ENCODE assay signal across 8 cellular contexts in the genomic region with DNA sequence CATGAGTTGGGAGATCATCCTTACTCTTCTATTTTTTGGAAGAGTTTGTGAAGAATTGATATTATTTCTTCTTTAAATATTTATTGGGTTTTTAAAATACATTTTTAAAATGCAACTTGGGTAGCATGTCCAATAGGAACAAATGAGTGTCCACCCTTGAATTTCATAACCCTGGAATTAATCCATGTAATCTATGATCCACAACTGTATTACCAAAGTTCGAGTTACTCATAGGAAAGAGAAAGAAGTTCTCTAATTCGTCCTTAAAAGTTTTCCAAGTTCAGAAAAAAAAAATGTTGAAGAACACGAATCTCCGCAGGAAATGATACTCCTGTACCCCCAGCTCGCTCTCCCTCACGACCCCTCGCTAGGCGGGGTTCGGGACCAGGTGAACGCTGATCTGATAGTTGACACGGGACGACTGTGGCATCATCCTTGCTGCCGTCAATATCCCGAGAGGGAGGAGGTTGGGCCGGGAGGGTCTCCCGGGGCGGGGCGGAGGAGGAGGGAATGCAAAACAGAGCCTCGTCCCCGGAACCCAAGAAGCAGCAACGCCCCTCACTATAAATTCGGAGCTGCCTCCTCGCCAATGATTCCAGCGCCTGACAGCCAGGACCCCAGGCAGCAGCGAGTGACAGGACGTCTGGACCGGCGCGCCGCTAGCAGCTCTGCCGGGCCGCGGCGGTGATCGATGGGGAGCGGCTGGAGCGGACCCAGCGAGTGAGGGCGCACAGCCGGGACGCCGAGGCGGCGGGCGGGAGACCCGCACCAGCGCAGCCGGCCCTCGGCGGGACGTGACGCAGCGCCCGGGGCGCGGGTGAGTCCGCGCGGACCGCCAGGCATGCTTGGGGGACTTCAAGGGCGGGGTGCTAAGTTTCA. TPM values are rescaled to one million over a fixed set of nuclear protein-coding genes. Genes with fewer than 3 reads are reported as not detected.
DNase-seq lines count a peak whose midpoint lies in the region; TF ChIP-seq lines count a peak whose summit lies in the region.

A gene (plus strand): TSS at position 593 of the 879 bp plus-strand sequence. CDS start 43,133 bp downstream, outside the sequence.

- no peaks in the 10 kb centered on the region for H3K79me1 ChIP-seq in trophoblast cell (ENCODE audit: low read length)

- H3K27ac ChIP-seq in SK-N-MC (no peak within 1 kb of the TSS), cardiac muscle cell (no peak within 1 kb of the TSS), trophoblast cell (ENCODE audit: low read depth, low read length) (no peak within 1 kb of the TSS)

- no peak within 1 kb of the TSS for H2AK5ac ChIP-seq in trophoblast cell (ENCODE audit: low read length)

- H3K4me1 ChIP-seq in cardiac muscle cell (ENCODE audit: low read depth) (no peaks in the 10 kb centered on the region), trophoblast cell (ENCODE audit: control insufficient read depth in 1 of 2, insufficient read depth in 2 of 2, low read length in 2 of 2) (peaks cover 0 to 6% of the 10 kb centered on the region in 2 experiments)

- H3K36me3 ChIP-seq in SK-N-MC (ENCODE audit: insufficient read depth, low read length) (no peaks in the 10 kb centered on the region), cardiac muscle cell (no peaks in the 10 kb centered on the region), trophoblast cell (ENCODE audit: control insufficient read depth in 1 of 2, insufficient read depth in 2 of 2, low read length in 2 of 2) (no peaks in the 10 kb centered on the region)

- H3K14ac ChIP-seq in trophoblast cell (ENCODE audit: low read length): no peak within 1 kb of the TSS

- no peak within 1 kb of the TSS for H4K12ac ChIP-seq in trophoblast cell (ENCODE audit: low read depth, low read length)

- no peak within 1 kb of the TSS for H2BK5ac ChIP-seq in trophoblast cell (ENCODE audit: low read depth, low read length, poor library complexity)

- H3K4me3 ChIP-seq in SK-N-MC: peak within 1 kb of the TSS; percentile 75
- peak within 1 kb of the TSS; percentile 38 for H3K4me3 ChIP-seq in cardiac muscle cell
- peak within 1 kb of the TSS; percentile 62 for H3K4me3 ChIP-seq in trophoblast cell (ENCODE audit: low read depth, low read length)

- no peak within 1 kb of the TSS for H3K23ac ChIP-seq in trophoblast cell (ENCODE audit: low read length)

- H3K9ac ChIP-seq in SK-N-MC (ENCODE audit: insufficient read length) (peak within 1 kb of the TSS; percentile 4), trophoblast cell (ENCODE audit: low read length) (no peak within 1 kb of the TSS)

- H3K27me3 ChIP-seq in cardiac muscle cell (peaks cover 62% of the 10 kb centered on the region), trophoblast cell (ENCODE audit: insufficient read depth, low read length) (peaks cover 8% of the 10 kb centered on the region)

- no peak within 1 kb of the TSS for H3K27ac Mint-ChIP-seq in T-helper 2 cell treated with Interferon-gamma antibody and Interleukin-4, amounts not matched to agents 5 μg/mL and 100 μg/mL, for 36 hours

- H4K91ac ChIP-seq in trophoblast cell (ENCODE audit: low read depth, low read length): no peak within 1 kb of the TSS

- H2BK12ac ChIP-seq in trophoblast cell (ENCODE audit: low read length): no peak within 1 kb of the TSS

- no peaks in the 10 kb centered on the region for H3K36me3 Mint-ChIP-seq in T-helper 2 cell treated with Interferon-gamma antibody and Interleukin-4, amounts not matched to agents 5 μg/mL and 100 μg/mL, for 36 hours (ENCODE audit: low read depth)

- TF ChIP-seq CTCF in cardiac muscle cell (IDR thresholded peaks at IDR 0.05; ENCODE audit: low read depth, low read length): no peak

- DNase-seq in DMS114 treated with DMSO at 0.1 percent for 48 hours (lab: John Stamatoyannopoulos, UW; ENCODE audit: unreplicated experiment) (peak; percentile 6), SK-N-MC (ENCODE audit: low read depth, low spot score) (no peak), cardiac muscle cell (ENCODE audit: low read depth in 1 of 2, low spot score in 1 of 2) (peak; percentile 50 to 67), trophoblast cell (peak; percentile 16 to 69), NCI-H2081 (lab: John Stamatoyannopoulos, UW) (no peak), SIG-M5 (lab: John Stamatoyannopoulos, UW) (no peak)
- DNase-seq in activated CD8-positive, alpha-beta memory T cell treated with anti-CD3 and anti-CD28 coated beads, Interleukin-2, amount 50 U/mL, for 48 hours: no peak
- DNase-seq in T-helper 2 cell treated with Interferon-gamma antibody and Interleukin-4, amounts not matched to agents 5 μg/mL and 100 μg/mL, for 36 hours (ENCODE audit: low spot score): no peak

- H3K9me3 ChIP-seq in SK-N-MC (ENCODE audit: low read depth, low read length): no peaks in the 10 kb centered on the region
- no peaks in the 10 kb centered on the region for H3K9me3 ChIP-seq in cardiac muscle cell (ENCODE audit: low read depth)
- H3K9me3 ChIP-seq in trophoblast cell (ENCODE audit: insufficient read depth, low read depth, low read length): no peaks in the 10 kb centered on the region

- H4K8ac ChIP-seq in trophoblast cell (ENCODE audit: low read depth, low read length): no peak within 1 kb of the TSS

- no peak within 1 kb of the TSS for H3K4ac ChIP-seq in trophoblast cell (ENCODE audit: low read depth, low read length)

- no CpG with 5 or more reads among the region's 61 CpGs for WGBS in trophoblast cell (ENCODE audit: extremely low coverage, insufficient coverage, insufficient read length)

- no peaks in the 10 kb centered on the region for H3K4me1 Mint-ChIP-seq in T-helper 2 cell treated with Interferon-gamma antibody and Interleukin-4, amounts not matched to agents 5 μg/mL and 100 μg/mL, for 36 hours (ENCODE audit: low read depth)

- H3K4me2 ChIP-seq in trophoblast cell (ENCODE audit: low read length): peak within 1 kb of the TSS; percentile 77

- peaks cover 22% of the 10 kb centered on the region for H3K27me3 Mint-ChIP-seq in T-helper 2 cell treated with Interferon-gamma antibody and Interleukin-4, amounts not matched to agents 5 μg/mL and 100 μg/mL, for 36 hours (ENCODE audit: low read depth)

- no peak within 1 kb of the TSS for H3K4me3 Mint-ChIP-seq in T-helper 2 cell treated with Interferon-gamma antibody and Interleukin-4, amounts not matched to agents 5 μg/mL and 100 μg/mL, for 36 hours

- H2AFZ ChIP-seq in trophoblast cell (ENCODE audit: insufficient read depth, low read length, poor library complexity): no peak within 1 kb of the TSS

- no peaks in the 10 kb centered on the region for H3K9me3 Mint-ChIP-seq in T-helper 2 cell treated with Interferon-gamma antibody and Interleukin-4, amounts not matched to agents 5 μg/mL and 100 μg/mL, for 36 hours

- no peak within 1 kb of the TSS for H3K18ac ChIP-seq in trophoblast cell (ENCODE audit: low read length)

- H2BK120ac ChIP-seq in trophoblast cell (ENCODE audit: insufficient read depth, low read length, poor library complexity): no peak within 1 kb of the TSS

- H3K79me2 ChIP-seq in trophoblast cell (ENCODE audit: control insufficient read depth, insufficient read depth, low read length, poor library complexity): no peaks in the 10 kb centered on the region

RNA-seq across cellular contexts. Expression of the gene that starts here (rescaled TPM):
- not detected in 2 replicates for total RNA-seq in cardiac muscle cell
- polyA plus RNA-seq in cardiac muscle cell: not detected in 2 replicates
- polyA plus RNA-seq in trophoblast cell (2013): 0.01 TPM in 1 of 2 replicates, not detected in the other

Comparison
In these comparisons a context has a peak if more than half of its experiments do, and no peak if none do; other contexts are left out.
1. Peak in DNase-seq and H3K4me3 ChIP-seq in cardiac muscle cell; RNA of the gene not detected or under 1 TPM.
2. DNase-seq: peak in DMS114 treated with DMSO at 0.1 percent for 48 hours (single experiment) and trophoblast cell (2 of 2); none in SK-N-MC (single experiment), NCI-H2081 (0 of 2), activated CD8-positive, alpha-beta memory T cell treated with anti-CD3 and anti-CD28 coated beads, Interleukin-2, amount 50 U/mL, for 48 hours (single experiment), T-helper 2 cell treated with Interferon-gamma antibody and Interleukin-4, amounts not matched to agents 5 μg/mL and 100 μg/mL, for 36 hours (single experiment) and SIG-M5 (single experiment).
3. Peak in every context shown above with its lines, with median percentiles within 50 percentile points of each other: H3K4me3 ChIP-seq.